ENCODE assay signal across 28 cellular contexts in genomic region chr6:106614592-106615301, GRCh38. TPM values are rescaled to one million over a fixed set of nuclear protein-coding genes. Genes with fewer than 3 reads are reported as not detected.
DNase-seq lines count a peak whose midpoint lies in the region; ATAC-seq and TF ChIP-seq lines count a peak whose summit lies in the region.
"Had no signal": no experiment of that assay in that cellular context is flagged by ENCODE, and none has a peak within 500 bp of the region (broad histone marks: within the 10 kb centered on the region; RNA-seq: fewer than 3 reads in every experiment).

No MANE protein-coding gene starts in this region.

- DNase-seq in GM23338 (ENCODE audit: low spot score): peak; percentile 78
- DNase-seq in iPS DF 6.9 (ENCODE audit: low read depth, low spot score): no peak
- no peak for DNase-seq in kidney tubule cell (ENCODE audit: low spot score)
- DNase-seq in GF-D8 (lab: John Stamatoyannopoulos, UW): no peak
- DNase-seq in mesenteric fat pad (ENCODE audit: low spot score): no peak
- DNase-seq: activated CD4-positive, alpha-beta T cell treated with anti-CD3 and anti-CD28 coated beads for 36 hours; Calu3; dermis blood vessel endothelial cell; DND-41; HCEC 1CT; left colon; mesendoderm; MG63; naive thymus-derived CD4-positive, alpha-beta T cell; NCI-H1436; NCI-H446 treated with DMSO at 0.1 percent for 48 hours; SHP77 treated with DMSO at 0.1 percent for 48 hours; stimulated activated naive CD4-positive, alpha-beta T cell had no signal

- H3K79me2 ChIP-seq in GM23338 (replicated peaks; ENCODE audit: insufficient read depth): no peaks in the 10 kb centered on the region
- peaks cover 5% of the 10 kb centered on the region for H3K79me2 ChIP-seq in OCI-LY3 (ENCODE audit: low read length)

- H3K9ac ChIP-seq in BLaER1 (no peak overlapping the region), OCI-LY3 (ENCODE audit: low read length) (peak overlapping the region; percentile 54)

- H3K4me1 Mint-ChIP-seq in GM23338: peaks cover 68% of the 10 kb centered on the region
- H3K4me1 Mint-ChIP-seq: central memory CD8-positive, alpha-beta T cell had no signal

- WGBS in iPS DF 6.9 (ENCODE audit: insufficient coverage, insufficient read length): no CpG with 5 or more reads among the region's 4 CpGs

- peak overlapping the region; percentile 47 for H3K4me3 Mint-ChIP-seq in GM23338
- H3K4me3 Mint-ChIP-seq: activated CD4-positive, alpha-beta T cell treated with anti-CD3 and anti-CD28 coated beads for 36 hours; activated naive CD8-positive, alpha-beta T cell; central memory CD8-positive, alpha-beta T cell had no signal

- ATAC-seq in GM23338 (peak; percentile 92), HG02981 (IDR thresholded peaks at IDR 0.05; ENCODE audit: unreplicated experiment) (no peak)
- ATAC-seq: activated CD4-positive, alpha-beta T cell treated with anti-CD3 and anti-CD28 coated beads for 36 hours; left colon; naive thymus-derived CD4-positive, alpha-beta T cell; Panc1 had no signal

- no peaks in the 10 kb centered on the region for H3K9me2 ChIP-seq in GM23338 (ENCODE audit: insufficient read depth)

- TF ChIP-seq CTCF in GM23338 (conservative IDR thresholded peaks at IDR 0.05; ENCODE audit: low read depth in 2 of 2): no peak
- TF ChIP-seq CTCF in OCI-LY3 (IDR thresholded peaks at IDR 0.05; ENCODE audit: low read depth, low read length): no peak

- H3K27me3 ChIP-seq in BLaER1 (no peaks in the 10 kb centered on the region), GM23338 (ENCODE audit: insufficient read depth) (no peaks in the 10 kb centered on the region), OCI-LY3 (ENCODE audit: low read depth, low read length) (no peaks in the 10 kb centered on the region), iPS DF 6.9 (ENCODE audit: control insufficient read depth, insufficient read depth, low read length) (no peaks in the 10 kb centered on the region)
- H3K27me3 ChIP-seq: MG63, vagina had no signal

- H3K27ac ChIP-seq in BLaER1 (no peak overlapping the region), GM23338 (ENCODE audit: low read depth) (peak overlapping the region; percentile 99), OCI-LY3 (ENCODE audit: low read length) (peak overlapping the region; percentile 84), iPS DF 6.9 (ENCODE audit: low read length) (peak overlapping the region; percentile 39)
- H3K27ac ChIP-seq: C4-2B, thoracic aorta, vagina had no signal

- H2AFZ ChIP-seq in GM23338 (no peak overlapping the region), OCI-LY3 (ENCODE audit: low read depth, low read length) (no peak overlapping the region)

- H3K9me3 Mint-ChIP-seq in GM23338: no peaks in the 10 kb centered on the region
- H3K9me3 Mint-ChIP-seq: central memory CD8-positive, alpha-beta T cell; naive thymus-derived CD4-positive, alpha-beta T cell had no signal

- H3K4me2 ChIP-seq in BLaER1: 0 out of 2 replicates have a peak overlapping the region, but pooled peaks have one; percentile 1
- peak overlapping the region; percentile 68 for H3K4me2 ChIP-seq in GM23338
- H3K4me2 ChIP-seq in OCI-LY3 (ENCODE audit: low read length): peak overlapping the region; percentile 23

- peaks cover 12% of the 10 kb centered on the region; the same call in 1 of the 2 replicates for H3F3A ChIP-seq in GM23338 (replicated peaks; ENCODE audit: low read depth)

- H3K9me3 ChIP-seq in BLaER1: no peaks in the 10 kb centered on the region
- no peaks in the 10 kb centered on the region for H3K9me3 ChIP-seq in OCI-LY3 (ENCODE audit: insufficient read depth, low read length)
- H3K9me3 ChIP-seq in iPS DF 6.9 (ENCODE audit: control insufficient read depth, insufficient read depth, low read length): no peaks in the 10 kb centered on the region
- H3K9me3 ChIP-seq: MG63, thoracic aorta, vagina had no signal

- H3K36me3 Mint-ChIP-seq in GM23338 (ENCODE audit: low read depth): peaks cover 30% of the 10 kb centered on the region

- peaks cover 33% of the 10 kb centered on the region for H3K36me3 ChIP-seq in BLaER1
- no peaks in the 10 kb centered on the region for H3K36me3 ChIP-seq in GM23338 (ENCODE audit: insufficient read depth)
- H3K36me3 ChIP-seq in OCI-LY3 (replicated peaks; ENCODE audit: low read depth, low read length): peaks cover 18% of the 10 kb centered on the region
- 0 out of 2 replicates have a peak, but pooled peaks cover 2% of the 10 kb centered on the region for H3K36me3 ChIP-seq in iPS DF 6.9 (ENCODE audit: control insufficient read depth, insufficient read depth, low read length)
- H3K36me3 ChIP-seq: MG63, vagina had no signal

- no peak overlapping the region for H3K4me3 ChIP-seq in BLaER1
- H3K4me3 ChIP-seq in GM23338: peak overlapping the region; percentile 37
- H3K4me3 ChIP-seq in OCI-LY3 (ENCODE audit: low read length): no peak overlapping the region
- H3K4me3 ChIP-seq in iPS DF 6.9 (ENCODE audit: low read length): no peak overlapping the region
- H3K4me3 ChIP-seq: MG63, skin epidermis, thoracic aorta, vagina had no signal

- H4K20me1 ChIP-seq in BLaER1: no peaks in the 10 kb centered on the region
- H4K20me1 ChIP-seq in GM23338 (replicated peaks; ENCODE audit: insufficient read depth): no peaks in the 10 kb centered on the region
- no peaks in the 10 kb centered on the region for H4K20me1 ChIP-seq in OCI-LY3 (ENCODE audit: insufficient read depth, low read length)

- H3K27me3 Mint-ChIP-seq in GM23338 (ENCODE audit: insufficient read depth, low read depth, poor library complexity): peaks cover 12% of the 10 kb centered on the region
- H3K27me3 Mint-ChIP-seq: activated CD4-positive, alpha-beta T cell treated with anti-CD3 and anti-CD28 coated beads for 36 hours; activated naive CD8-positive, alpha-beta T cell; central memory CD8-positive, alpha-beta T cell; naive thymus-derived CD4-positive, alpha-beta T cell had no signal

- H3K27ac Mint-ChIP-seq in GM23338: peak overlapping the region; percentile 92
- H3K27ac Mint-ChIP-seq: activated CD4-positive, alpha-beta T cell treated with anti-CD3 and anti-CD28 coated beads for 36 hours; activated naive CD8-positive, alpha-beta T cell had no signal

- H3K4me1 ChIP-seq in BLaER1 (peaks cover 9% of the 10 kb centered on the region; the same call in 1 of the 2 replicates), GM23338 (ENCODE audit: insufficient read depth) (peaks cover 56% of the 10 kb centered on the region), OCI-LY3 (ENCODE audit: low read length) (peaks cover 41% of the 10 kb centered on the region), iPS DF 6.9 (ENCODE audit: control insufficient read depth, insufficient read depth, low read length) (peaks cover 2% of the 10 kb centered on the region; the same call in 1 of the 2 replicates)
- H3K4me1 ChIP-seq: vagina had no signal

RNA-seq across cellular contexts. Expression of gene RTN4IP1, which starts 14.6 kb away (rescaled TPM):
- total RNA-seq in GM23338 (2014; rRNA removed; shearing (Covaris generic)): 17.0 and 17.5 TPM in 2 replicates
- 14.5 and 16.4 TPM in 2 replicates for polyA plus RNA-seq in GM23338 (2016; fragmentation: Nextera tagmentation; extraction: Ambion mirVana)
- 4.8 TPM for total RNA-seq in mesenteric fat pad

RNA-seq across cellular contexts. Expression of gene QRSL1, which starts 14.6 kb away (rescaled TPM):
- total RNA-seq in GM23338 (2014; rRNA removed; shearing (Covaris generic)): 19.2 and 19.3 TPM in 2 replicates
- polyA plus RNA-seq in GM23338 (2016; fragmentation: Nextera tagmentation; extraction: Ambion mirVana): 16.6 and 18.4 TPM in 2 replicates
- 9.0 TPM for total RNA-seq in mesenteric fat pad

Comparison
In these comparisons a context has a peak if more than half of its experiments do, and no peak if none do; other contexts are left out.
1. H3K4me2 ChIP-seq: peak in every context shown above with its lines; median percentile 68 in GM23338; 23 in OCI-LY3; 1 in BLaER1.